In genomic region chr2:242054406-242054805, GRCh38 we compare ENCODE assay signal across 1 cellular context.
TF ChIP-seq lines count a peak whose summit lies in the region.

No MANE protein-coding gene starts in this region.

TF ChIP-seq in HepG2, 621 proteins besides CTCF, POLR2A, EP300 and RAD21 (continued from another document):
- TF ChIP-seq STAT6 (CRISPR knock-in tag; IDR thresholded peaks at IDR 0.05; ENCODE audit: borderline replicate concordance) (no peak), ZNF329 (CRISPR knock-in tag; IDR thresholded peaks at IDR 0.05; ENCODE audit: low read depth) (peak; percentile 100), AHR (CRISPR knock-in tag; IDR thresholded peaks at IDR 0.05) (no peak), HNF4G (IDR thresholded peaks at IDR 0.05; ENCODE audit: borderline replicate concordance, low read depth, low read length) (peak; percentile 38; the same call in 1 of the 2 replicates), HNF4G (CRISPR knock-in tag; IDR thresholded peaks at IDR 0.05; ENCODE audit: borderline replicate concordance, low read depth) (no peak), ZNF335 (CRISPR knock-in tag; IDR thresholded peaks at IDR 0.05) (no peak), ZNF687 (CRISPR knock-in tag; IDR thresholded peaks at IDR 0.05) (peak; percentile 25; the same call in 1 of the 2 replicates), HDAC1 (CRISPR knock-in tag; IDR thresholded peaks at IDR 0.05) (peak; percentile 33; the same call in 1 of the 2 replicates), ZNF274 (CRISPR knock-in tag; IDR thresholded peaks at IDR 0.05) (no peak), SALL1 (CRISPR knock-in tag; IDR thresholded peaks at IDR 0.05) (peak; percentile 26; the same call in 1 of the 2 replicates), ZNF350 (CRISPR knock-in tag; IDR thresholded peaks at IDR 0.05; ENCODE audit: borderline replicate concordance, low read depth) (no peak), RFXANK (CRISPR knock-in tag; IDR thresholded peaks at IDR 0.05) (no peak), ZNF776 (CRISPR knock-in tag; IDR thresholded peaks at IDR 0.05) (no peak), SRY (CRISPR knock-in tag; IDR thresholded peaks at IDR 0.05) (no peak), HNF4A (CRISPR knock-in tag; IDR thresholded peaks at IDR 0.05) (peak; percentile 50), NFKBIZ (CRISPR knock-in tag; IDR thresholded peaks at IDR 0.05) (no peak), ZNF354B (CRISPR knock-in tag; IDR thresholded peaks at IDR 0.05) (no peak), NFIB (CRISPR knock-in tag; IDR thresholded peaks at IDR 0.05; ENCODE audit: borderline replicate concordance) (no peak), ZFP62 (CRISPR knock-in tag; IDR thresholded peaks at IDR 0.05) (no peak), REPIN1 (CRISPR knock-in tag; IDR thresholded peaks at IDR 0.05; ENCODE audit: borderline replicate concordance, low read depth) (peak; percentile 60; the same call in 1 of the 2 replicates), MAX (IDR thresholded peaks at IDR 0.05) (0 out of 2 replicates have a peak, but pooled peaks have one; percentile 25), NR2F6 (IDR thresholded peaks at IDR 0.05) (0 out of 2 replicates have a peak, but pooled peaks have one; percentile 13), NR2F6 (CRISPR knock-in tag; IDR thresholded peaks at IDR 0.05) (no peak), ZMYM3 (CRISPR knock-in tag; IDR thresholded peaks at IDR 0.05) (peak; percentile 96), MEIS1 (CRISPR knock-in tag; IDR thresholded peaks at IDR 0.05; ENCODE audit: borderline replicate concordance) (no peak)
- TF ChIP-seq, protein P1, sequence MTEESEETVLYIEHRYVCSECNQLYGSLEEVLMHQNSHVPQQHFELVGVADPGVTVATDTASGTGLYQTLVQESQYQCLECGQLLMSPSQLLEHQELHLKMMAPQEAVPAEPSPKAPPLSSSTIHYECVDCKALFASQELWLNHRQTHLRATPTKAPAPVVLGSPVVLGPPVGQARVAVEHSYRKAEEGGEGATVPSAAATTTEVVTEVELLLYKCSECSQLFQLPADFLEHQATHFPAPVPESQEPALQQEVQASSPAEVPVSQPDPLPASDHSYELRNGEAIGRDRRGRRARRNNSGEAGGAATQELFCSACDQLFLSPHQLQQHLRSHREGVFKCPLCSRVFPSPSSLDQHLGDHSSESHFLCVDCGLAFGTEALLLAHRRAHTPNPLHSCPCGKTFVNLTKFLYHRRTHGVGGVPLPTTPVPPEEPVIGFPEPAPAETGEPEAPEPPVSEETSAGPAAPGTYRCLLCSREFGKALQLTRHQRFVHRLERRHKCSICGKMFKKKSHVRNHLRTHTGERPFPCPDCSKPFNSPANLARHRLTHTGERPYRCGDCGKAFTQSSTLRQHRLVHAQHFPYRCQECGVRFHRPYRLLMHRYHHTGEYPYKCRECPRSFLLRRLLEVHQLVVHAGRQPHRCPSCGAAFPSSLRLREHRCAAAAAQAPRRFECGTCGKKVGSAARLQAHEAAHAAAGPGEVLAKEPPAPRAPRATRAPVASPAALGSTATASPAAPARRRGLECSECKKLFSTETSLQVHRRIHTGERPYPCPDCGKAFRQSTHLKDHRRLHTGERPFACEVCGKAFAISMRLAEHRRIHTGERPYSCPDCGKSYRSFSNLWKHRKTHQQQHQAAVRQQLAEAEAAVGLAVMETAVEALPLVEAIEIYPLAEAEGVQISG (CRISPR knock-in tag; IDR thresholded peaks at IDR 0.05) = 0 out of 2 replicates have a peak, but pooled peaks have one; percentile 8
